8 cellular contexts compared by ENCODE assay signal in genomic region chr17:7214300-7215135, GRCh38. TPM values are rescaled to one million over a fixed set of nuclear protein-coding genes. Genes with fewer than 3 reads are reported as not detected.
DNase-seq lines count a peak whose midpoint lies in the region; ATAC-seq, FAIRE-seq and TF ChIP-seq lines count a peak whose summit lies in the region.

No MANE protein-coding gene starts in this region.

- under 1% methylated on average over 45 of the region's 45 CpGs for WGBS in prostate gland

- DNase-seq in GM12892 (ENCODE audit: insufficient read length) = peak; percentile 96
- DNase-seq in NCI-H1694 (lab: John Stamatoyannopoulos, UW) = peak; percentile 99
- peak; percentile 97 to 99 (median 98) for DNase-seq in T-helper 1 cell
- peak; percentile 87 for DNase-seq in amniotic stem cell (lab: John Stamatoyannopoulos, UW)
- DNase-seq in left ventricle myocardium inferior = peak; percentile 99
- peak; percentile 95 for DNase-seq in prostate gland (ENCODE audit: low spot score)
- peak; percentile 99 for DNase-seq in ureter (ENCODE audit: low spot score)

- intact Hi-C loops in left ventricle myocardium inferior (cut with micrococcal nuclease) (no loop called here), prostate gland (cut with DNase I) (no loop called here)

- ATAC-seq in HG02885 (IDR thresholded peaks at IDR 0.05; ENCODE audit: poor library complexity, unreplicated experiment) = peak; percentile 82

- H3K9me3 ChIP-seq in left ventricle myocardium inferior (replicated peaks) (no peaks in the 10 kb centered on the region), prostate gland (no peaks in the 10 kb centered on the region)

- H3K4me1 ChIP-seq in left ventricle myocardium inferior (peaks cover 70% of the 10 kb centered on the region), prostate gland (replicated peaks) (peaks cover 8% of the 10 kb centered on the region)

- TF ChIP-seq CTCF in left ventricle myocardium inferior (IDR thresholded peaks at IDR 0.05; ENCODE audit: borderline replicate concordance) (peak; percentile 62), prostate gland (IDR thresholded peaks at IDR 0.05) (peak in 3 of 4 experiments; percentile 18 to 61 (median 52))

- peak overlapping the region; percentile 75 for H3K27ac ChIP-seq in left ventricle myocardium inferior (replicated peaks)
- peak overlapping the region; percentile 25 to 67 for H3K27ac ChIP-seq in prostate gland

- FAIRE-seq in GM12892 (lab: Jason Lieb, UNC) = peak; percentile 100

- H3K36me3 ChIP-seq in left ventricle myocardium inferior = no peaks in the 10 kb centered on the region
- no peaks in the 10 kb centered on the region for H3K36me3 ChIP-seq in prostate gland

- TF ChIP-seq POLR2A in GM12892 (IDR thresholded peaks at IDR 0.05; ENCODE audit: low read depth, low read length) (no peak), prostate gland (IDR thresholded peaks at IDR 0.05) (no peak)

- H3K27me3 ChIP-seq in left ventricle myocardium inferior (ENCODE audit: low read depth) (no peaks in the 10 kb centered on the region), prostate gland (replicated peaks; ENCODE audit: insufficient read depth) (no peaks in the 10 kb centered on the region)

- H3K4me3 ChIP-seq in left ventricle myocardium inferior = peak overlapping the region; percentile 81
- peak overlapping the region; percentile 26 to 34 for H3K4me3 ChIP-seq in prostate gland

RNA-seq across cellular contexts. Expression of gene DLG4, which starts 5.1 kb away (rescaled TPM):
- polyA plus RNA-seq in GM12892 (2012; ENCODE audit: missing spikeins) = 2.1 TPM
- total RNA-seq in left ventricle myocardium inferior (14.0 TPM), prostate gland (10 to 100 TPM in 1 of 2 donors, 1 to 10 TPM in 1; 9.3 to 31.6 TPM), ureter (26.8 TPM)

RNA-seq across cellular contexts. Expression of gene ACADVL, which starts 5.2 kb away (rescaled TPM):
- 223 TPM for polyA plus RNA-seq in GM12892 (2012; ENCODE audit: missing spikeins)
- total RNA-seq in left ventricle myocardium inferior (1,845 TPM), prostate gland (100 to 1,000 TPM; 589 to 593 TPM), ureter (855 TPM)

RNA-seq across cellular contexts. Expression of gene DVL2, which starts 19.8 kb away (rescaled TPM):
- 29.3 TPM for polyA plus RNA-seq in GM12892 (2012; ENCODE audit: missing spikeins)
- total RNA-seq in left ventricle myocardium inferior (19.8 TPM), prostate gland (100 to 1,000 TPM in 1 of 2 donors, 10 to 100 TPM in 1; 52.3 to 116 TPM), ureter (38.4 TPM)

RNA-seq across cellular contexts. Expression of gene PHF23, which starts 24.7 kb away (rescaled TPM):
- polyA plus RNA-seq in GM12892 (2012; ENCODE audit: missing spikeins) = 20.0 TPM
- total RNA-seq in left ventricle myocardium inferior = 22.0 TPM
- 10 to 100 TPM; 41.2 to 92.5 TPM for total RNA-seq in prostate gland
- 37.6 TPM for total RNA-seq in ureter

RNA-seq across cellular contexts. Expression of gene GABARAP, which starts 27.7 kb away (rescaled TPM):
- polyA plus RNA-seq in GM12892 (2012; ENCODE audit: missing spikeins) = 238 TPM
- total RNA-seq in left ventricle myocardium inferior (394 TPM), prostate gland (100 to 1,000 TPM; 493 to 527 TPM), ureter (453 TPM)

Comparison
In these comparisons a context has a peak if more than half of its experiments do, and no peak if none do; other contexts are left out.
1. Peak in every context shown above with its lines: DNase-seq, ATAC-seq, H3K4me3 ChIP-seq and H3K27ac ChIP-seq.